3 cellular contexts compared by ENCODE assay signal in the genomic region with DNA sequence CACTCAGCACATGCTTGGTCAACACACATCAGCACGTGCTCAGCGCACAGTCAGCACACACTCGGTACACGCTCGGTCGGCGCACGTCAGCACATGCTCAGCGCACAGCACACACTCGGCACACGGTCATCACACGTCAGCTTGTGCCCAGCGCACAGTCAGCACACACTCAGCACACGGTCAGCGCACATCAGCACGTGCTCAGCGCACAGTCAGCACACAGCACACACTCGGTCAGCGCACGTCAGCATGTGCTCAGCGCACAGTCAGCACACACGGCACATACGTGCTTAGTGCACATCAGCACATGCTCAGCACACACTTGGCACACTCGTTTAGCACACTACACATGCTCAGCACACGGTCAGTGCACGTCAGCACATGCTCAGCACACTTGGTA.
TF ChIP-seq lines count a peak whose summit lies in the region.

No MANE protein-coding gene starts in this region.

TF ChIP-seq in HepG2, 621 proteins besides CTCF, POLR2A, EP300 and RAD21:
- TF ChIP-seq ZKSCAN1 (IDR thresholded peaks at IDR 0.05; ENCODE audit: low read length) (peak; percentile 93), HOXA9 (CRISPR knock-in tag; IDR thresholded peaks at IDR 0.05; ENCODE audit: borderline replicate concordance) (0 out of 2 replicates have a peak, but pooled peaks have one; percentile 25), SALL1 (CRISPR knock-in tag; IDR thresholded peaks at IDR 0.05) (no peak)
- TF ChIP-seq, protein P1, sequence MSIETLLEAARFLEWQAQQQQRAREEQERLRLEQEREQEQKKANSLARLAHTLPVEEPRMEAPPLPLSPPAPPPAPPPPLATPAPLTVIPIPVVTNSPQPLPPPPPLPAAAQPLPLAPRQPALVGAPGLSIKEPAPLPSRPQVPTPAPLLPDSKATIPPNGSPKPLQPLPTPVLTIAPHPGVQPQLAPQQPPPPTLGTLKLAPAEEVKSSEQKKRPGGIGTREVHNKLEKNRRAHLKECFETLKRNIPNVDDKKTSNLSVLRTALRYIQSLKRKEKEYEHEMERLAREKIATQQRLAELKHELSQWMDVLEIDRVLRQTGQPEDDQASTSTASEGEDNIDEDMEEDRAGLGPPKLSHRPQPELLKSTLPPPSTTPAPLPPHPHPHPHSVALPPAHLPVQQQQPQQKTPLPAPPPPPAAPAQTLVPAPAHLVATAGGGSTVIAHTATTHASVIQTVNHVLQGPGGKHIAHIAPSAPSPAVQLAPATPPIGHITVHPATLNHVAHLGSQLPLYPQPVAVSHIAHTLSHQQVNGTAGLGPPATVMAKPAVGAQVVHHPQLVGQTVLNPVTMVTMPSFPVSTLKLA (IDR thresholded peaks at IDR 0.05) = peak; percentile 69
- TF ChIP-seq, protein P2, sequence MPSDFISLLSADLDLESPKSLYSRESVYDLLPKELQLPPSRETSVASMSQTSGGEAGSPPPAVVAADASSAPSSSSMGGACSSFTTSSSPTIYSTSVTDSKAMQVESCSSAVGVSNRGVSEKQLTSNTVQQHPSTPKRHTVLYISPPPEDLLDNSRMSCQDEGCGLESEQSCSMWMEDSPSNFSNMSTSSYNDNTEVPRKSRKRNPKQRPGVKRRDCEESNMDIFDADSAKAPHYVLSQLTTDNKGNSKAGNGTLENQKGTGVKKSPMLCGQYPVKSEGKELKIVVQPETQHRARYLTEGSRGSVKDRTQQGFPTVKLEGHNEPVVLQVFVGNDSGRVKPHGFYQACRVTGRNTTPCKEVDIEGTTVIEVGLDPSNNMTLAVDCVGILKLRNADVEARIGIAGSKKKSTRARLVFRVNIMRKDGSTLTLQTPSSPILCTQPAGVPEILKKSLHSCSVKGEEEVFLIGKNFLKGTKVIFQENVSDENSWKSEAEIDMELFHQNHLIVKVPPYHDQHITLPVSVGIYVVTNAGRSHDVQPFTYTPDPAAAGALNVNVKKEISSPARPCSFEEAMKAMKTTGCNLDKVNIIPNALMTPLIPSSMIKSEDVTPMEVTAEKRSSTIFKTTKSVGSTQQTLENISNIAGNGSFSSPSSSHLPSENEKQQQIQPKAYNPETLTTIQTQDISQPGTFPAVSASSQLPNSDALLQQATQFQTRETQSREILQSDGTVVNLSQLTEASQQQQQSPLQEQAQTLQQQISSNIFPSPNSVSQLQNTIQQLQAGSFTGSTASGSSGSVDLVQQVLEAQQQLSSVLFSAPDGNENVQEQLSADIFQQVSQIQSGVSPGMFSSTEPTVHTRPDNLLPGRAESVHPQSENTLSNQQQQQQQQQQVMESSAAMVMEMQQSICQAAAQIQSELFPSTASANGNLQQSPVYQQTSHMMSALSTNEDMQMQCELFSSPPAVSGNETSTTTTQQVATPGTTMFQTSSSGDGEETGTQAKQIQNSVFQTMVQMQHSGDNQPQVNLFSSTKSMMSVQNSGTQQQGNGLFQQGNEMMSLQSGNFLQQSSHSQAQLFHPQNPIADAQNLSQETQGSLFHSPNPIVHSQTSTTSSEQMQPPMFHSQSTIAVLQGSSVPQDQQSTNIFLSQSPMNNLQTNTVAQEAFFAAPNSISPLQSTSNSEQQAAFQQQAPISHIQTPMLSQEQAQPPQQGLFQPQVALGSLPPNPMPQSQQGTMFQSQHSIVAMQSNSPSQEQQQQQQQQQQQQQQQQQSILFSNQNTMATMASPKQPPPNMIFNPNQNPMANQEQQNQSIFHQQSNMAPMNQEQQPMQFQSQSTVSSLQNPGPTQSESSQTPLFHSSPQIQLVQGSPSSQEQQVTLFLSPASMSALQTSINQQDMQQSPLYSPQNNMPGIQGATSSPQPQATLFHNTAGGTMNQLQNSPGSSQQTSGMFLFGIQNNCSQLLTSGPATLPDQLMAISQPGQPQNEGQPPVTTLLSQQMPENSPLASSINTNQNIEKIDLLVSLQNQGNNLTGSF (CRISPR knock-in tag; IDR thresholded peaks at IDR 0.05) = no peak
TF ChIP-seq in HepG2: peak in this region for 3.

TF ChIP-seq in GM12878, 131 proteins besides CTCF, POLR2A, EP300 and RAD21:
- TF ChIP-seq MYC (IDR thresholded peaks at IDR 0.05; ENCODE audit: insufficient read depth, insufficient read length, insufficient replicate concordance, low read length, severe bottlenecking) (peak; percentile 46), RCOR1 (conservative IDR thresholded peaks at IDR 0.05; ENCODE audit: low read depth, low read length) (no peak), ZBED1 (IDR thresholded peaks at IDR 0.05; ENCODE audit: borderline replicate concordance) (no peak), SREBF2 (IDR thresholded peaks at IDR 0.05; ENCODE audit: low read length) (no peak), DPF2 (IDR thresholded peaks at IDR 0.05) (peak; percentile 76; the same call in 1 of the 2 replicates)
- TF ChIP-seq, protein P3, sequence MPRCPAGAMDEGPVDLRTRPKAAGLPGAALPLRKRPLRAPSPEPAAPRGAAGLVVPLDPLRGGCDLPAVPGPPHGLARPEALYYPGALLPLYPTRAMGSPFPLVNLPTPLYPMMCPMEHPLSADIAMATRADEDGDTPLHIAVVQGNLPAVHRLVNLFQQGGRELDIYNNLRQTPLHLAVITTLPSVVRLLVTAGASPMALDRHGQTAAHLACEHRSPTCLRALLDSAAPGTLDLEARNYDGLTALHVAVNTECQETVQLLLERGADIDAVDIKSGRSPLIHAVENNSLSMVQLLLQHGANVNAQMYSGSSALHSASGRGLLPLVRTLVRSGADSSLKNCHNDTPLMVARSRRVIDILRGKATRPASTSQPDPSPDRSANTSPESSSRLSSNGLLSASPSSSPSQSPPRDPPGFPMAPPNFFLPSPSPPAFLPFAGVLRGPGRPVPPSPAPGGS (IDR thresholded peaks at IDR 0.05; ENCODE audit: borderline replicate concordance, insufficient read depth, low read depth, low read length, poor library complexity, severe bottlenecking) = peak; percentile 84
- TF ChIP-seq, protein P4, sequence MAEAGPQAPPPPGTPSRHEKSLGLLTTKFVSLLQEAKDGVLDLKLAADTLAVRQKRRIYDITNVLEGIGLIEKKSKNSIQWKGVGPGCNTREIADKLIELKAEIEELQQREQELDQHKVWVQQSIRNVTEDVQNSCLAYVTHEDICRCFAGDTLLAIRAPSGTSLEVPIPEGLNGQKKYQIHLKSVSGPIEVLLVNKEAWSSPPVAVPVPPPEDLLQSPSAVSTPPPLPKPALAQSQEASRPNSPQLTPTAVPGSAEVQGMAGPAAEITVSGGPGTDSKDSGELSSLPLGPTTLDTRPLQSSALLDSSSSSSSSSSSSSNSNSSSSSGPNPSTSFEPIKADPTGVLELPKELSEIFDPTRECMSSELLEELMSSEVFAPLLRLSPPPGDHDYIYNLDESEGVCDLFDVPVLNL (IDR thresholded peaks at IDR 0.05; ENCODE audit: low read depth, low read length) = no peak

TF ChIP-seq in endothelial cell of umbilical vein, 7 proteins besides CTCF, POLR2A, EP300 and RAD21:
- TF ChIP-seq POLR2AphosphoS5 (IDR thresholded peaks at IDR 0.05; ENCODE audit: insufficient read depth, low read depth, low read length) = no peak
- TF ChIP-seq, protein P5, sequence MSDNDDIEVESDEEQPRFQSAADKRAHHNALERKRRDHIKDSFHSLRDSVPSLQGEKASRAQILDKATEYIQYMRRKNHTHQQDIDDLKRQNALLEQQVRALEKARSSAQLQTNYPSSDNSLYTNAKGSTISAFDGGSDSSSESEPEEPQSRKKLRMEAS (IDR thresholded peaks at IDR 0.05; ENCODE audit: insufficient read depth, insufficient read length) = peak; percentile 5
